ENCODE assay signal across 6 cellular contexts in the genomic region with DNA sequence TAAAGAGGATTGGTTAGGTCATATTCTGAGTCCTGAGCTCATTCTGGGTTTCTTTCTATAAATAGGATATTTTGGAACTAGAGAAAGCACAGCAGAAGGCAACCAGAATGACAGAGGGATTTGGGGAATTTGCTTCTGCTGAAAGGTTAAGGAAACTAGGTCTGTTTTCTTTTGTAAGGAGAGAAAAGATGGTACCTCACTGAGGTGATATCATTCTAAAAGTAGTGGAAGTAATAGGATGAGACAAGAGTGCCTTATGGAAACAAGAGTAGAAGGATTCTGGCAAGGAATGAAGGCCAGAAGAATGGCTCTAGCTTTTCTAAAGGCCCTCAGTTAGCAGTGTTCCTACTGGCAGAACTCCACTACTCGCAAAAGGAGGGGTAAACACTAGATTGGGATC.
"Had no signal": no experiment of that assay in that cellular context is flagged by ENCODE, and none has a peak within 500 bp of the region (broad histone marks: within the 10 kb centered on the region; RNA-seq: fewer than 3 reads in every experiment).

No MANE protein-coding gene starts in this region.

- ATAC-seq: HCT116, HepG2 had no signal

- DNase-seq: GM23248, GOT3, H7, KBM-7 had no signal
